Comparison of ENCODE assay signal across 12 cellular contexts in the genomic region with DNA sequence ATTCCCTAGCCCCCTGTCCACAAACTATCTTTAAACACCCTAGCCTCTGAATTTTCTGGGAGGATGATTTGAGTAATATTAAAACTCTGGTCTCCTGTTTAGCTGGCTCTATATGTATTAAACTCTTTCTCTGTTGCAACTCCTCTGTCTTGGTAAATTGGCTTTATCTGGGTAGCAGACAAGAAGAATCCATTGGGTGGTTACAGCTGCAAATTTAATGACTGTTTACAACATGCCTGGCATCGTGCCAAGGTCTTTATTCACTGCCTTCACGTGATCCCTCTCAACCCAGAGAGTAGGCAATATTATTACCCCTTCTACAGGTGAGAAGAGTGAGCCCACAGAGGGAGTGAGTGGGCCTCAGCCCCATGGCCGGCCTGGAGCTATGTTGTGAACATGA. TPM values are rescaled to one million over a fixed set of nuclear protein-coding genes. Genes with fewer than 3 reads are reported as not detected.
"Had no signal": no experiment of that assay in that cellular context is flagged by ENCODE, and none has a peak within 500 bp of the region (broad histone marks: within the 10 kb centered on the region; RNA-seq: fewer than 3 reads in every experiment).

No MANE protein-coding gene starts in this region.

- DNase-seq: activated CD4-positive, alpha-beta T cell treated with anti-CD3 and anti-CD28 coated beads for 36 hours; activated CD4-positive, alpha-beta T cell treated with anti-CD3 and anti-CD28 coated beads, Interleukin-2, amount 50 U/mL, for 48 hours; activated gamma-delta T cell; effector CD8-positive, alpha-beta T cell; lower lobe of right lung; pancreas; sigmoid colon; stimulated activated CD4-positive, alpha-beta T cell treated with anti-CD3 and anti-CD28 coated beads, Interleukin-4, amount 100 ng/mL, for 4 hours; testis had no signal

RNA-seq across cellular contexts. Expression of a gene that starts 35.8 kb away (rescaled TPM):
- total RNA-seq: esophagus mucosa; fibroblast of villous mesenchyme; lower lobe of right lung; natural killer cell treated with Interleukin-12 subunit alpha and Interleukin-12 subunit beta and Interleukin-15 and Interleukin-18, amount 100 ng/mL, for 72 hours had no signal
